17 cellular contexts compared by ENCODE assay signal in the genomic region with DNA sequence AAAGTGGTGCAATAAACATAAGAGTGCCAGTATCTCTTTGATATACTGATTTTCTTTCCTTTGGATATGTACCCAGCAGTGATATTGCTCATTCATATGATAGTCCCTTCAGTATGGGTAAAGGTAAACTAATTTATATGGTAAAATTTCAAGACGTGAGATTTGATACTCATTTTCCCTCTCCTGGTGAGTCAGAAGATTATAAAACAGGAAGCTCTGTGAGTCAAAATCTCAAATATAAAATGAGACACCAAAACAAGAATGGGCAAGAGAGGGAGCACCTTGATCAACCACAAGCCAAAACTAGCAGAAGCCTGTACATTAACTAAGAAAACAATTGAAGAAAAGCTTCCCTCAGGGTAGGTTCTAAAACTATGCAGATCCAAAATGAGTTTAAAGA.
"Had no signal": no experiment of that assay in that cellular context is flagged by ENCODE, and none has a peak within 500 bp of the region (broad histone marks: within the 10 kb centered on the region; RNA-seq: fewer than 3 reads in every experiment).

No MANE protein-coding gene starts in this region.

- H3K4me1 ChIP-seq: colonic mucosa, gastroesophageal sphincter, psoas muscle, sigmoid colon, suprapubic skin, upper lobe of left lung had no signal

- ATAC-seq: activated T-cell treated with anti-CD3 and anti-CD28 coated beads, Interleukin-2, amount 50 U/mL, for 4 hours; gastroesophageal sphincter; left ventricle myocardium superior; psoas muscle had no signal

- H3K27me3 ChIP-seq: cardiac muscle cell, colonic mucosa, gastroesophageal sphincter, sigmoid colon, suprapubic skin, upper lobe of left lung had no signal

- H3K36me3 ChIP-seq: cardiac muscle cell, colonic mucosa, gastroesophageal sphincter, sigmoid colon, suprapubic skin, upper lobe of left lung had no signal

- DNase-seq: activated CD4-positive, alpha-beta memory T cell treated with anti-CD3 and anti-CD28 coated beads for 36 hours; activated CD4-positive, alpha-beta T cell treated with anti-CD3 and anti-CD28 coated beads for 1 hour; activated gamma-delta T cell; activated T-cell treated with anti-CD3 and anti-CD28 coated beads, Interleukin-2, amount 50 U/mL, for 4 hours; aorta; colonic mucosa; left ventricle myocardium superior; mesendoderm; nephron progenitor cell; psoas muscle; sigmoid colon; stimulated activated CD4-positive, alpha-beta T cell treated with anti-CD3 and anti-CD28 coated beads, Interleukin-12 subunit alpha, Interleukin-12 subunit beta, amount 100 ng/mL, for 4 hours; stimulated activated naive CD4-positive, alpha-beta T cell treated with Interleukin-2 at 50 U/mL for 16 hours; upper lobe of left lung had no signal

- H3K4me3 ChIP-seq: cardiac muscle cell, colonic mucosa, gastroesophageal sphincter, psoas muscle, sigmoid colon, suprapubic skin, upper lobe of left lung had no signal

- H3K27ac ChIP-seq: cardiac muscle cell, colonic mucosa, gastroesophageal sphincter, psoas muscle, sigmoid colon, suprapubic skin, upper lobe of left lung had no signal

- H3K9me3 ChIP-seq: colonic mucosa, sigmoid colon, upper lobe of left lung had no signal
